ENCODE assay signal across 15 cellular contexts in genomic region chr20:11373391-11373790, GRCh38.
DNase-seq lines count a peak whose midpoint lies in the region; TF ChIP-seq lines count a peak whose summit lies in the region.
"Had no signal": no experiment of that assay in that cellular context is flagged by ENCODE, and none has a peak within 500 bp of the region (broad histone marks: within the 10 kb centered on the region; RNA-seq: fewer than 3 reads in every experiment).

No MANE protein-coding gene starts in this region.

- H3K27ac ChIP-seq in sigmoid colon, result no peak overlapping the region

- H3K36me3 ChIP-seq in BE2C (no peaks in the 10 kb centered on the region), sigmoid colon (no peaks in the 10 kb centered on the region)

- H3K27me3 ChIP-seq in BE2C (no peaks in the 10 kb centered on the region), sigmoid colon (no peaks in the 10 kb centered on the region)

- intact Hi-C loops in sigmoid colon (cut with DNase I), result no loop called here

- H3K4me1 ChIP-seq in BE2C (no peaks in the 10 kb centered on the region), sigmoid colon (no peaks in the 10 kb centered on the region)

- TF ChIP-seq EP300 in sigmoid colon (IDR thresholded peaks at IDR 0.05), result no peak

- H3K9me3 ChIP-seq in BE2C (no peaks in the 10 kb centered on the region), sigmoid colon (no peaks in the 10 kb centered on the region)

- H3K4me3 ChIP-seq in BE2C (ENCODE audit: low read depth, low read length) (no peak overlapping the region), GM12865 (ENCODE audit: low read depth, low read length) (no peak overlapping the region), sigmoid colon (no peak overlapping the region)

- no peak for TF ChIP-seq CTCF in BE2C (IDR thresholded peaks at IDR 0.05; ENCODE audit: low read depth, low read length)
- no peak for TF ChIP-seq CTCF in GM12865 (IDR thresholded peaks at IDR 0.05; ENCODE audit: insufficient read depth, low read depth, low read length, missing control alignments)
- TF ChIP-seq CTCF in sigmoid colon (IDR thresholded peaks at IDR 0.05), result no peak

- DNase-seq in BE2C (peak; percentile 24), GM12865 (ENCODE audit: low read depth) (peak; percentile 74), RPMI7951 (ENCODE audit: low read depth) (peak; percentile 6), kidney glomerular epithelial cell (lab: John Stamatoyannopoulos, UW) (peak; percentile 44), SKM-1 treated with dmso at 0.1 percent for 144 hours (lab: John Stamatoyannopoulos, UW; ENCODE audit: unreplicated experiment) (no peak), sigmoid colon (no peak), SW480 (ENCODE audit: low spot score) (no peak), foreskin melanocyte (no peak)
- DNase-seq: activated CD4-positive, alpha-beta T cell treated with anti-CD3 and anti-CD28 coated beads, Interleukin-2, amount 10 ng/mL, durations not matched to agents 24 days and 14 days; activated T-cell treated with anti-CD3 and anti-CD28 coated beads for 4 hours; effector memory CD8-positive, alpha-beta T cell; foreskin fibroblast; NCI-H1048; small intestine; stimulated activated naive CD4-positive, alpha-beta T cell treated with Interleukin-2 at 50 U/mL for 16 hours had no signal

- WGBS in sigmoid colon, 2 donors, result 68 to 80% methylated on average over 1 of the region's 1 CpG

- no peak for TF ChIP-seq POLR2A in sigmoid colon (IDR thresholded peaks at IDR 0.05)

Comparison
In these comparisons a context has a peak if more than half of its experiments do, and no peak if none do; other contexts are left out.
1. DNase-seq: peak in BE2C (single experiment), GM12865 (single experiment), RPMI7951 (single experiment) and kidney glomerular epithelial cell (single experiment); none in SKM-1 treated with dmso at 0.1 percent for 144 hours (single experiment), sigmoid colon (single experiment), SW480 (single experiment) and foreskin melanocyte (single experiment).